ENCODE assay signal across 1 cellular context in the genomic region with DNA sequence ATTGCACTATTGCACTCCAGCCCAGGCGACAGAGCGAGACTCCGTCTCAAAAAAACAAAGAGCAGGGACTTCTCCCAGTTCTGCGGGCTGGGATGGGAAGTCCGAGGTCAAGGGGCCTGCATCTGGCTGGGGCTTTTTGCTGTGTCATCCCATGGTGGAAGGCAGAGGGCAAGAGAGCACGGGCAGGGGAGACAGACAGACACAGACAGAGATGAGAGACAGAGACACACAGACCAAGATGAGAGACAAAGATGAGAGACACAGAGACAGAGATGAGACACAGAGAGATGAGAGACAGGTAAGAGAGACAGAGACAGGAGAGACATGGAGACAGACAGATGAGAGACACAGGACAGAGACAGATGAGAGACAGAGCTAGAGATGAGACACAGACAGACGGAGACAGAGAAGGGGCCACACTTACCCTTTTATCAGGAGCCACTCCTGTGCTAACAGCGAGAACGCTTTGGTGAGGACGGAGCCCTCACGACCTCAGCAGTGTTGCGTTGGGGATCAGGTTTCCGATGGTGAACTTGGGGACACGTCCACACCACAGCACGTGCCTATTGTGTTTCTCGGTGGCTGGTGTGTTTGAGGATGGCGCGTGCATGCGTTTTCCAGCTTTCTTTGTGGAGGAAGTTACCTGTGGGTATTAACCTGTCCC.
TF ChIP-seq lines count a peak whose summit lies in the region.

No MANE protein-coding gene starts in this region.

TF ChIP-seq in K562, 482 proteins besides CTCF, POLR2A, EP300 and RAD21 (continued from another document and continues in another):
- TF ChIP-seq ARID4B (CRISPR knock-in tag; IDR thresholded peaks at IDR 0.05): no peak
- TF ChIP-seq ETS2 (tag; IDR thresholded peaks at IDR 0.05; ENCODE audit: borderline replicate concordance, poor library complexity, severe bottlenecking): no peak
- no peak; the same call in 1 of the 2 replicates for TF ChIP-seq ETV5 (CRISPR knock-in tag; IDR thresholded peaks at IDR 0.05; ENCODE audit: low read depth)
- no peak for TF ChIP-seq SRSF3 (IDR thresholded peaks at IDR 0.05; ENCODE audit: insufficient read depth, low read length)
- TF ChIP-seq SLC30A9 (CRISPR knock-in tag; IDR thresholded peaks at IDR 0.05): no peak
- TF ChIP-seq ZNF239 (CRISPR knock-in tag; IDR thresholded peaks at IDR 0.05): no peak
- TF ChIP-seq ZNF263 (CRISPR knock-in tag; IDR thresholded peaks at IDR 0.05; ENCODE audit: borderline replicate concordance): no peak
- no peak for TF ChIP-seq POLR2AphosphoS5 (IDR thresholded peaks at IDR 0.05; ENCODE audit: control insufficient read depth, insufficient read depth, low read depth, low read length)
- TF ChIP-seq, protein P1, sequence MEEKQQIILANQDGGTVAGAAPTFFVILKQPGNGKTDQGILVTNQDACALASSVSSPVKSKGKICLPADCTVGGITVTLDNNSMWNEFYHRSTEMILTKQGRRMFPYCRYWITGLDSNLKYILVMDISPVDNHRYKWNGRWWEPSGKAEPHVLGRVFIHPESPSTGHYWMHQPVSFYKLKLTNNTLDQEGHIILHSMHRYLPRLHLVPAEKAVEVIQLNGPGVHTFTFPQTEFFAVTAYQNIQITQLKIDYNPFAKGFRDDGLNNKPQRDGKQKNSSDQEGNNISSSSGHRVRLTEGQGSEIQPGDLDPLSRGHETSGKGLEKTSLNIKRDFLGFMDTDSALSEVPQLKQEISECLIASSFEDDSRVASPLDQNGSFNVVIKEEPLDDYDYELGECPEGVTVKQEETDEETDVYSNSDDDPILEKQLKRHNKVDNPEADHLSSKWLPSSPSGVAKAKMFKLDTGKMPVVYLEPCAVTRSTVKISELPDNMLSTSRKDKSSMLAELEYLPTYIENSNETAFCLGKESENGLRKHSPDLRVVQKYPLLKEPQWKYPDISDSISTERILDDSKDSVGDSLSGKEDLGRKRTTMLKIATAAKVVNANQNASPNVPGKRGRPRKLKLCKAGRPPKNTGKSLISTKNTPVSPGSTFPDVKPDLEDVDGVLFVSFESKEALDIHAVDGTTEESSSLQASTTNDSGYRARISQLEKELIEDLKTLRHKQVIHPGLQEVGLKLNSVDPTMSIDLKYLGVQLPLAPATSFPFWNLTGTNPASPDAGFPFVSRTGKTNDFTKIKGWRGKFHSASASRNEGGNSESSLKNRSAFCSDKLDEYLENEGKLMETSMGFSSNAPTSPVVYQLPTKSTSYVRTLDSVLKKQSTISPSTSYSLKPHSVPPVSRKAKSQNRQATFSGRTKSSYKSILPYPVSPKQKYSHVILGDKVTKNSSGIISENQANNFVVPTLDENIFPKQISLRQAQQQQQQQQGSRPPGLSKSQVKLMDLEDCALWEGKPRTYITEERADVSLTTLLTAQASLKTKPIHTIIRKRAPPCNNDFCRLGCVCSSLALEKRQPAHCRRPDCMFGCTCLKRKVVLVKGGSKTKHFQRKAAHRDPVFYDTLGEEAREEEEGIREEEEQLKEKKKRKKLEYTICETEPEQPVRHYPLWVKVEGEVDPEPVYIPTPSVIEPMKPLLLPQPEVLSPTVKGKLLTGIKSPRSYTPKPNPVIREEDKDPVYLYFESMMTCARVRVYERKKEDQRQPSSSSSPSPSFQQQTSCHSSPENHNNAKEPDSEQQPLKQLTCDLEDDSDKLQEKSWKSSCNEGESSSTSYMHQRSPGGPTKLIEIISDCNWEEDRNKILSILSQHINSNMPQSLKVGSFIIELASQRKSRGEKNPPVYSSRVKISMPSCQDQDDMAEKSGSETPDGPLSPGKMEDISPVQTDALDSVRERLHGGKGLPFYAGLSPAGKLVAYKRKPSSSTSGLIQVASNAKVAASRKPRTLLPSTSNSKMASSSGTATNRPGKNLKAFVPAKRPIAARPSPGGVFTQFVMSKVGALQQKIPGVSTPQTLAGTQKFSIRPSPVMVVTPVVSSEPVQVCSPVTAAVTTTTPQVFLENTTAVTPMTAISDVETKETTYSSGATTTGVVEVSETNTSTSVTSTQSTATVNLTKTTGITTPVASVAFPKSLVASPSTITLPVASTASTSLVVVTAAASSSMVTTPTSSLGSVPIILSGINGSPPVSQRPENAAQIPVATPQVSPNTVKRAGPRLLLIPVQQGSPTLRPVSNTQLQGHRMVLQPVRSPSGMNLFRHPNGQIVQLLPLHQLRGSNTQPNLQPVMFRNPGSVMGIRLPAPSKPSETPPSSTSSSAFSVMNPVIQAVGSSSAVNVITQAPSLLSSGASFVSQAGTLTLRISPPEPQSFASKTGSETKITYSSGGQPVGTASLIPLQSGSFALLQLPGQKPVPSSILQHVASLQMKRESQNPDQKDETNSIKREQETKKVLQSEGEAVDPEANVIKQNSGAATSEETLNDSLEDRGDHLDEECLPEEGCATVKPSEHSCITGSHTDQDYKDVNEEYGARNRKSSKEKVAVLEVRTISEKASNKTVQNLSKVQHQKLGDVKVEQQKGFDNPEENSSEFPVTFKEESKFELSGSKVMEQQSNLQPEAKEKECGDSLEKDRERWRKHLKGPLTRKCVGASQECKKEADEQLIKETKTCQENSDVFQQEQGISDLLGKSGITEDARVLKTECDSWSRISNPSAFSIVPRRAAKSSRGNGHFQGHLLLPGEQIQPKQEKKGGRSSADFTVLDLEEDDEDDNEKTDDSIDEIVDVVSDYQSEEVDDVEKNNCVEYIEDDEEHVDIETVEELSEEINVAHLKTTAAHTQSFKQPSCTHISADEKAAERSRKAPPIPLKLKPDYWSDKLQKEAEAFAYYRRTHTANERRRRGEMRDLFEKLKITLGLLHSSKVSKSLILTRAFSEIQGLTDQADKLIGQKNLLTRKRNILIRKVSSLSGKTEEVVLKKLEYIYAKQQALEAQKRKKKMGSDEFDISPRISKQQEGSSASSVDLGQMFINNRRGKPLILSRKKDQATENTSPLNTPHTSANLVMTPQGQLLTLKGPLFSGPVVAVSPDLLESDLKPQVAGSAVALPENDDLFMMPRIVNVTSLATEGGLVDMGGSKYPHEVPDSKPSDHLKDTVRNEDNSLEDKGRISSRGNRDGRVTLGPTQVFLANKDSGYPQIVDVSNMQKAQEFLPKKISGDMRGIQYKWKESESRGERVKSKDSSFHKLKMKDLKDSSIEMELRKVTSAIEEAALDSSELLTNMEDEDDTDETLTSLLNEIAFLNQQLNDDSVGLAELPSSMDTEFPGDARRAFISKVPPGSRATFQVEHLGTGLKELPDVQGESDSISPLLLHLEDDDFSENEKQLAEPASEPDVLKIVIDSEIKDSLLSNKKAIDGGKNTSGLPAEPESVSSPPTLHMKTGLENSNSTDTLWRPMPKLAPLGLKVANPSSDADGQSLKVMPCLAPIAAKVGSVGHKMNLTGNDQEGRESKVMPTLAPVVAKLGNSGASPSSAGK (IDR thresholded peaks at IDR 0.05): peak; percentile 71; the same call in 1 of the 2 replicates
- no peak for TF ChIP-seq HCFC1 (IDR thresholded peaks at IDR 0.05; ENCODE audit: low read depth, low read length)
- 0 out of 4 replicates have a peak, but pooled peaks of 1 of the 2 experiments have one; percentile 36 for TF ChIP-seq TEAD1 (CRISPR knock-in tag; IDR thresholded peaks at IDR 0.05)
- TF ChIP-seq ZBTB26 (CRISPR knock-in tag; IDR thresholded peaks at IDR 0.05): peak; percentile 95
- no peak for TF ChIP-seq SAFB (IDR thresholded peaks at IDR 0.05; ENCODE audit: borderline replicate concordance, low read depth, low read length)
- TF ChIP-seq, protein P2, sequence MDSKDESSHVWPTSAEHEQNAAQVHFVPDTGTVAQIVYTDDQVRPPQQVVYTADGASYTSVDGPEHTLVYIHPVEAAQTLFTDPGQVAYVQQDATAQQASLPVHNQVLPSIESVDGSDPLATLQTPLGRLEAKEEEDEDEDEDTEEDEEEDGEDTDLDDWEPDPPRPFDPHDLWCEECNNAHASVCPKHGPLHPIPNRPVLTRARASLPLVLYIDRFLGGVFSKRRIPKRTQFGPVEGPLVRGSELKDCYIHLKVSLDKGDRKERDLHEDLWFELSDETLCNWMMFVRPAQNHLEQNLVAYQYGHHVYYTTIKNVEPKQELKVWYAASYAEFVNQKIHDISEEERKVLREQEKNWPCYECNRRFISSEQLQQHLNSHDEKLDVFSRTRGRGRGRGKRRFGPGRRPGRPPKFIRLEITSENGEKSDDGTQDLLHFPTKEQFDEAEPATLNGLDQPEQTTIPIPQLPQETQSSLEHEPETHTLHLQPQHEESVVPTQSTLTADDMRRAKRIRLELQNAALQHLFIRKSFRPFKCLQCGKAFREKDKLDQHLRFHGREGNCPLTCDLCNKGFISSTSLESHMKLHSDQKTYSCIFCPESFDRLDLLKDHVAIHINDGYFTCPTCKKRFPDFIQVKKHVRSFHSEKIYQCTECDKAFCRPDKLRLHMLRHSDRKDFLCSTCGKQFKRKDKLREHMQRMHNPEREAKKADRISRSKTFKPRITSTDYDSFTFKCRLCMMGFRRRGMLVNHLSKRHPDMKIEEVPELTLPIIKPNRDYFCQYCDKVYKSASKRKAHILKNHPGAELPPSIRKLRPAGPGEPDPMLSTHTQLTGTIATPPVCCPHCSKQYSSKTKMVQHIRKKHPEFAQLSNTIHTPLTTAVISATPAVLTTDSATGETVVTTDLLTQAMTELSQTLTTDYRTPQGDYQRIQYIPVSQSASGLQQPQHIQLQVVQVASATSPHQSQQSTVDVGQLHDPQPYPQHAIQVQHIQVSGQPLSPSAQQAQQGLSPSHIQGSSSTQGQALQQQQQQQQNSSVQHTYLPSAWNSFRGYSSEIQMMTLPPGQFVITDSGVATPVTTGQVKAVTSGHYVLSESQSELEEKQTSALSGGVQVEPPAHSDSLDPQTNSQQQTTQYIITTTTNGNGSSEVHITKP (IDR thresholded peaks at IDR 0.05; ENCODE audit: partially characterized antibody): no peak
- TF ChIP-seq TFE3 (CRISPR knock-in tag; IDR thresholded peaks at IDR 0.05): no peak
- TF ChIP-seq CREM (IDR thresholded peaks at IDR 0.05; ENCODE audit: low read depth): 0 out of 2 replicates have a peak, but pooled peaks have one; percentile 6
- TF ChIP-seq RCOR1 (IDR thresholded peaks at IDR 0.05; ENCODE audit: borderline replicate concordance in 1 of 2, low read depth in 2 of 2, low read length in 2 of 2): no peak
- no peak for TF ChIP-seq RB1 (IDR thresholded peaks at IDR 0.05; ENCODE audit: low read depth)
- no peak for TF ChIP-seq TFAM (CRISPR knock-in tag; conservative IDR thresholded peaks at IDR 0.05)
- TF ChIP-seq PCBP1 (IDR thresholded peaks at IDR 0.05; ENCODE audit: low read depth, low read length, poor library complexity, severe bottlenecking): no peak
- TF ChIP-seq CBX1 (IDR thresholded peaks at IDR 0.05; ENCODE audit: low read depth): no peak
- TF ChIP-seq SMARCB1 (IDR thresholded peaks at IDR 0.05; ENCODE audit: insufficient read length, low read depth): no peak
- TF ChIP-seq, protein P3, sequence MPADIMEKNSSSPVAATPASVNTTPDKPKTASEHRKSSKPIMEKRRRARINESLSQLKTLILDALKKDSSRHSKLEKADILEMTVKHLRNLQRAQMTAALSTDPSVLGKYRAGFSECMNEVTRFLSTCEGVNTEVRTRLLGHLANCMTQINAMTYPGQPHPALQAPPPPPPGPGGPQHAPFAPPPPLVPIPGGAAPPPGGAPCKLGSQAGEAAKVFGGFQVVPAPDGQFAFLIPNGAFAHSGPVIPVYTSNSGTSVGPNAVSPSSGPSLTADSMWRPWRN (IDR thresholded peaks at IDR 0.05; ENCODE audit: low read depth): no peak
